ENCODE assay signal across 11 cellular contexts in the genomic region with DNA sequence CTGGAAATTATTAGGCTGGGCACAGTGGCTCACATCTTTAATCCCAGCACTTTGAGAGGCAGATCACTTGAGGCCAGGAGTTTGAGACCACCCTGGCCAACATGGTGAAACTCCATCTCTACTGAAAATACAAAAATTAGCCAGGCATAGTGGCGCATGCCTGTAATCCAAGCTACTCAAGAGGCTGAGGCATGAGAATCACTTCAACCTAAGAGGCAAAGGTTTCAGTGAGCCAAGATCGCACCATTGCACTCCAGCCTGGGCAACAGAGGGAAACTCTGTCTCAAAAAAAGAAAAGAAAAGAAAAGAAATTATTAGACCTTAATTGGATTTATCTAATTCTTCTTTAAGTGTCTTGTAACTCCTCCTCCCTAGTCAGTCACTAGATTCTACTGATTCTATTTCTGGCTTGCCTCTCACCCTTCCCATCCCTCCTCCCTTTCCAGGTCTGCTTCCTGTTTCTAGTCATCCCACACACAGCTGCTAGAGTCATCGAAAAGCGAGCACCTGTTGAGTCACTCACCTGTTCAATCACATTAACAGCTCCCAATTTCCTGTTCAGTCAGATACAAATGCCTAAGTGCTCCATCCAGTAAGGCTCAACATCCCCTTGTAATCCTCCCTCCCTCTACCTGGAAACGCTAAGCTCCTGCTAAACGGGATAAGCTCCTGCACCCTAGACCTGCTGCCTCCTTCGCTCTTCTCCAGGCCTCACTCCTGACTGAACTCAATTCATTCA. TPM values are rescaled to one million over a fixed set of nuclear protein-coding genes. Genes with fewer than 3 reads are reported as not detected.
DNase-seq lines count a peak whose midpoint lies in the region; ATAC-seq, FAIRE-seq and TF ChIP-seq lines count a peak whose summit lies in the region.
"Had no signal": no experiment of that assay in that cellular context is flagged by ENCODE, and none has a peak within 500 bp of the region (broad histone marks: within the 10 kb centered on the region; RNA-seq: fewer than 3 reads in every experiment).

No MANE protein-coding gene starts in this region.

- peaks cover 13% of the 10 kb centered on the region for H3K36me3 ChIP-seq in CD4-positive, alpha-beta memory T cell (ENCODE audit: insufficient read depth, low read length)
- peaks cover 3 to 19% of the 10 kb centered on the region in 2 experiments for H3K36me3 ChIP-seq in keratinocyte (ENCODE audit: control insufficient read depth in 2 of 2, extremely low read depth in 1 of 2, insufficient read depth in 2 of 2, low read length in 2 of 2)

- FAIRE-seq in keratinocyte (lab: Jason Lieb, UNC) = peak; percentile 95

- ATAC-seq in GM21526 (IDR thresholded peaks at IDR 0.05; ENCODE audit: low FRiP score, unreplicated experiment) (no peak), right cardiac atrium (no peak)
- ATAC-seq: gastroesophageal sphincter had no signal

- POLR2A ChIA-PET in CD4-positive, alpha-beta memory T cell (lab: Charles Lee; ENCODE audit: partially characterized antibody) = interaction anchor here (0.8 to 2.0 kb wide), 6 partner anchors 10 to 45 kb away, joined by 3 to 5 read pairs (median 4); no protein-coding TSS in a partner anchor

- no peak overlapping the region for H3K9ac ChIP-seq in keratinocyte (ENCODE audit: control insufficient read depth, extremely low read depth, insufficient read depth, low read length)

- H3K4me1 Mint-ChIP-seq in CD4-positive, alpha-beta memory T cell = peaks cover 45 to 94% (median 75%) of the 10 kb centered on the region in 4 donors

- no peaks in the 10 kb centered on the region for H3K9me3 ChIP-seq in CD4-positive, alpha-beta memory T cell (ENCODE audit: control insufficient read depth in 1 of 2, low read length in 2 of 2)
- H3K9me3 ChIP-seq in keratinocyte (ENCODE audit: control insufficient read depth, low read depth, low read length) (no peaks in the 10 kb centered on the region), right cardiac atrium (ENCODE audit: control insufficient read depth, low read length) (no peaks in the 10 kb centered on the region)
- H3K9me3 ChIP-seq: gastroesophageal sphincter had no signal

- no peak overlapping the region for H3K27ac ChIP-seq in CD4-positive, alpha-beta memory T cell (ENCODE audit: low read depth, low read length)
- H3K27ac ChIP-seq in keratinocyte (ENCODE audit: control insufficient read depth, insufficient read depth, low read length) (peak overlapping the region; percentile 56), right cardiac atrium (ENCODE audit: low read length) (no peak overlapping the region)
- H3K27ac ChIP-seq: gastroesophageal sphincter had no signal

- peaks cover 11% of the 10 kb centered on the region for H3K79me2 ChIP-seq in keratinocyte (ENCODE audit: control insufficient read depth, insufficient read depth, low read length)

- no peak overlapping the region for H3K4me3 ChIP-seq in CD4-positive, alpha-beta memory T cell (ENCODE audit: low read length in 2 of 2)
- H3K4me3 ChIP-seq in keratinocyte (ENCODE audit: control insufficient read depth in 2 of 3, extremely low read depth in 1 of 3, insufficient read depth in 2 of 3, low read depth in 1 of 3, low read length in 3 of 3) (no peak overlapping the region), right cardiac atrium (ENCODE audit: low read length) (no peak overlapping the region)
- H3K4me3 ChIP-seq: gastroesophageal sphincter had no signal

- H3K4me2 ChIP-seq in keratinocyte (ENCODE audit: control insufficient read depth, extremely low read depth, insufficient read depth, low read depth, low read length) = peak overlapping the region; percentile 45

- no peaks in the 10 kb centered on the region for H3K9me3 Mint-ChIP-seq in CD4-positive, alpha-beta memory T cell

- H3K27ac Mint-ChIP-seq in CD4-positive, alpha-beta memory T cell = peak overlapping the region; percentile 6 to 77 (median 70)

- CTCF ChIA-PET in CD4-positive, alpha-beta memory T cell (lab: Charles Lee; ENCODE audit: partially characterized antibody) = interaction anchor here (0.8 to 1.7 kb wide), 5 partner anchors 10 to 70 kb away, joined by 3 to 5 read pairs (median 4); no protein-coding TSS in a partner anchor

- no peaks in the 10 kb centered on the region for H3K9me1 ChIP-seq in keratinocyte (ENCODE audit: control insufficient read depth, extremely low read depth, insufficient read depth, low read length)

- H2AFZ ChIP-seq in keratinocyte (ENCODE audit: control insufficient read depth, low read length) = no peak overlapping the region

- 79% methylated on average over 7 of the region's 7 CpGs for WGBS in right cardiac atrium

- no peak for DNase-seq in CD4-positive, alpha-beta memory T cell
- DNase-seq in HT-29 (ENCODE audit: low spot score) = peak; percentile 66
- DNase-seq in SHP77 (lab: John Stamatoyannopoulos, UW) = peak; percentile 38 to 61
- DNase-seq in keratinocyte (ENCODE audit: low read depth, low spot score) = peak; percentile 61
- no peak for DNase-seq in stimulated activated CD4-positive, alpha-beta T cell treated with anti-CD3 and anti-CD28 coated beads, Interleukin-4, amount 100 ng/mL, for 24 hours
- no peak for DNase-seq in right cardiac atrium
- DNase-seq in COLO829 (ENCODE audit: low spot score) = no peak
- DNase-seq: NCI-H1930, posterior cingulate gyrus had no signal

- peaks cover 63% of the 10 kb centered on the region for H3K4me1 ChIP-seq in CD4-positive, alpha-beta memory T cell (ENCODE audit: insufficient read depth, low read length)
- H3K4me1 ChIP-seq in keratinocyte (ENCODE audit: control insufficient read depth, extremely low read depth, insufficient read depth, low read length) (peaks cover 26% of the 10 kb centered on the region), right cardiac atrium (ENCODE audit: control insufficient read depth, insufficient read depth, low read length) (peaks cover 2% of the 10 kb centered on the region)

- no peak for TF ChIP-seq CTCF in keratinocyte (optimal IDR thresholded peaks at IDR 0.05 in 1 of 3, IDR thresholded peaks at IDR 0.05 in 1 of 3, conservative IDR thresholded peaks at IDR 0.05 in 1 of 3; ENCODE audit: extremely low read depth in 1 of 3, insufficient read depth in 2 of 3, low read length in 3 of 3)

- H3K36me3 Mint-ChIP-seq in CD4-positive, alpha-beta memory T cell = peaks cover 60 to 65% of the 10 kb centered on the region in 2 donors

- H3K4me3 Mint-ChIP-seq in CD4-positive, alpha-beta memory T cell = peak overlapping the region in 4 of 8 donors; percentile 54 to 70 (median 58)

- H3K27me3 ChIP-seq in CD4-positive, alpha-beta memory T cell (ENCODE audit: insufficient read depth, low read length) = no peaks in the 10 kb centered on the region
- H3K27me3 ChIP-seq in keratinocyte (ENCODE audit: control insufficient read depth, extremely low read depth, insufficient read depth, low read length) = no peaks in the 10 kb centered on the region
- H3K27me3 ChIP-seq in right cardiac atrium (ENCODE audit: control insufficient read depth, insufficient read depth) = no peaks in the 10 kb centered on the region
- H3K27me3 ChIP-seq: gastroesophageal sphincter had no signal

- dilution Hi-C loops in keratinocyte (cut with MboI; ENCODE audit: extremely low pct_ligation_motif_present, low sequenced_read_pairs) = no loop called here

- no peaks in the 10 kb centered on the region for H3K27me3 Mint-ChIP-seq in CD4-positive, alpha-beta memory T cell

- H4K20me1 ChIP-seq in keratinocyte (ENCODE audit: control insufficient read depth, extremely low read depth, insufficient read depth, low read length) = no peaks in the 10 kb centered on the region

- intact Hi-C loops in CD4-positive, alpha-beta memory T cell (cut with micrococcal nuclease) = no loop called here
- intact Hi-C loops in right cardiac atrium (cut with DNase I) = no loop called here

RNA-seq across cellular contexts. Expression of gene ERN1, which starts 34.6 kb away (rescaled TPM):
- 100 to 1,000 TPM; 163 to 172 TPM for total RNA-seq in CD4-positive, alpha-beta memory T cell
- polyA plus RNA-seq in CD4-positive, alpha-beta memory T cell = 100 to 1,000 TPM in 1 of 2 donors, 10 to 100 TPM in 1; 47.9 to 124 TPM
- total RNA-seq in HT-29 (2014; rRNA removed; shearing (Covaris generic)) = 6.9 and 7.3 TPM in 2 replicates
- polyA plus RNA-seq in keratinocyte = 5.4 to 7.1 TPM (median 7.1 TPM) in 3 replicates
- 3.6 TPM for polyA plus RNA-seq in keratinocyte (2011; ENCODE audit: low read depth)
- polyA plus RNA-seq in keratinocyte (2011; cell fraction: cytosol; rRNA removed) = 3.5 and 5.0 TPM in 2 replicates
- 23.0 and 26.6 TPM in 2 replicates for polyA plus RNA-seq in keratinocyte (2011; cell fraction: nucleus; rRNA removed)
- 4.8 and 10.7 TPM in 2 replicates for polyA plus RNA-seq in keratinocyte (2012; ENCODE audit: low replicate concordance)
- polyA minus RNA-seq in keratinocyte = 14.4 to 28.3 TPM (median 18.1 TPM) in 3 replicates
- 7.1 TPM for polyA minus RNA-seq in keratinocyte (2011; cell fraction: cytosol; rRNA and poly(A)+ RNA removed)
- polyA minus RNA-seq in keratinocyte (2011; cell fraction: nucleus; rRNA and poly(A)+ RNA removed) = 17.1 and 29.8 TPM in 2 replicates
- 10 to 100 TPM in 2 of 4 donors, 1 to 10 TPM in 2; 8.9 to 11.4 (median 10.0) TPM for total RNA-seq in right cardiac atrium
- polyA plus RNA-seq in right cardiac atrium = 3.3 TPM

Comparison
In these comparisons a context has a peak if more than half of its experiments do, and no peak if none do; other contexts are left out.
1. DNase-seq: peak in HT-29 (single experiment), SHP77 (2 of 2) and keratinocyte (single experiment); none in CD4-positive, alpha-beta memory T cell (0 of 5), stimulated activated CD4-positive, alpha-beta T cell treated with anti-CD3 and anti-CD28 coated beads, Interleukin-4, amount 100 ng/mL, for 24 hours (single experiment), right cardiac atrium (0 of 3) and COLO829 (single experiment).
2. RNA of gene ERN1, which starts 34.6 kb away (total RNA-seq): 163 to 172 TPM in CD4-positive, alpha-beta memory T cell; 8.9 to 11.4 TPM in right cardiac atrium and 6.9 to 7.3 TPM in HT-29; every median in the first group is over 10 times any median in the second.